ENCODE assay signal across 27 cellular contexts in genomic region chr16:15542734-15543347, GRCh38.
"Had no signal": no experiment of that assay in that cellular context is flagged by ENCODE, and none has a peak within 500 bp of the region (broad histone marks: within the 10 kb centered on the region; RNA-seq: fewer than 3 reads in every experiment).

No MANE protein-coding gene starts in this region.

- H3K36me3 Mint-ChIP-seq: mesothelial cell of epicardium, naive B cell had no signal

- H3K27ac ChIP-seq: epithelial cell of prostate, gastrocnemius medialis, prostate gland, right atrium auricular region, testis, tibial artery had no signal

- H3K36me3 ChIP-seq: gastrocnemius medialis, prostate gland, right atrium auricular region, tibial artery had no signal

- H3K4me3 ChIP-seq: gastrocnemius medialis, mucosa of descending colon, prostate gland, right atrium auricular region, smooth muscle cell, testis, tibial artery had no signal

- H3K9me3 Mint-ChIP-seq: type B pancreatic cell had no signal

- H3K27me3 Mint-ChIP-seq: type B pancreatic cell had no signal

- H3K4me3 Mint-ChIP-seq: mesothelial cell of epicardium, nephron progenitor cell, type B pancreatic cell had no signal

- H3K9me3 ChIP-seq: gastrocnemius medialis, mucosa of descending colon, prostate gland, testis had no signal

- H3K4me1 ChIP-seq: gastrocnemius medialis, prostate gland, right atrium auricular region had no signal

- ATAC-seq: esophagus mucosa, gastrocnemius medialis, left lobe of liver, mucosa of descending colon, sciatic nerve had no signal

- H3K27me3 ChIP-seq: gastrocnemius medialis, right atrium auricular region, testis, tibial artery had no signal

- H3K27ac Mint-ChIP-seq: mesothelial cell of epicardium, naive B cell, nephron progenitor cell, type B pancreatic cell had no signal

- H3K4me2 ChIP-seq: smooth muscle cell had no signal

- H3K4me1 Mint-ChIP-seq: mesothelial cell of epicardium, naive B cell had no signal

- DNase-seq: cortex of kidney; foreskin fibroblast; gastrocnemius medialis; head of caudate nucleus; kidney; mesenchymal stem cell; mucosa of descending colon; naive B cell; nephron progenitor cell; nucleus accumbens; stimulated activated CD4-positive, alpha-beta T cell treated with anti-CD3 and anti-CD28 coated beads, Interleukin-12 subunit alpha, Interleukin-12 subunit beta, amount 100 ng/mL, for 4 hours; stimulated activated CD4-positive, alpha-beta T cell treated with anti-CD3 and anti-CD28 coated beads, Interleukin-1b, Interleukin-23, amount 100 ng/mL, for 48 hours; stimulated activated CD4-positive, alpha-beta T cell treated with anti-CD3 and anti-CD28 coated beads, Interleukin-4, amount 100 ng/mL, for 1 hour; stimulated activated CD8-positive, alpha-beta memory T cell treated with anti-CD3 and anti-CD28 coated beads, Interleukin-4, amount 100 ng/mL, for 48 hours; stimulated activated naive CD4-positive, alpha-beta T cell treated with Interleukin-2 at 50 U/mL for 16 hours; substantia nigra; testis; tibial artery had no signal
